15 cellular contexts compared by ENCODE assay signal in genomic region chr12:116642101-116642500, GRCh38.
"Had no signal": no experiment of that assay in that cellular context is flagged by ENCODE, and none has a peak within 500 bp of the region (broad histone marks: within the 10 kb centered on the region; RNA-seq: fewer than 3 reads in every experiment).

No MANE protein-coding gene starts in this region.

- H3K36me3 ChIP-seq: colonic mucosa, left ventricle myocardium inferior, pancreas had no signal

- H3K27me3 ChIP-seq: colonic mucosa, pancreas had no signal

- H3K27ac ChIP-seq: colonic mucosa, left ventricle myocardium inferior, pancreas, skin epidermis had no signal

- FAIRE-seq: keratinocyte, pancreas had no signal

- DNase-seq: activated B cell treated with CpG ODN at 0.5 μM for 24 hours; activated CD4-positive, alpha-beta T cell treated with anti-CD3 and anti-CD28 coated beads, Interleukin-2, amount 10 ng/mL, durations not matched to agents 7 days and 5 days; activated naive CD4-positive, alpha-beta T cell treated with anti-CD3 and anti-CD28 coated beads, Interleukin-2, amount 10 ng/mL, durations not matched to agents 7 days and 5 days; activated T-cell treated with anti-CD3 and anti-CD28 coated beads for 4 hours; caudate nucleus; colonic mucosa; effector CD4-positive, alpha-beta T cell; left ventricle myocardium inferior; mesendoderm; nephron progenitor cell; pancreas; substantia nigra had no signal

- H3K4me3 ChIP-seq: colonic mucosa, left ventricle myocardium inferior, pancreas, skin epidermis had no signal

- H3K9me3 ChIP-seq: colonic mucosa, pancreas had no signal

- H3K4me1 ChIP-seq: colonic mucosa, left ventricle myocardium inferior had no signal

- ATAC-seq: pancreas; stimulated activated memory B cell treated with anti-CD40 and anti-IgM and Interleukin-4, amounts not matched to agents 10 μg/mL and 1 μg/mL and 100 μg/mL, for 72 hours had no signal
